1 cellular context compared by ENCODE assay signal in genomic region chr12:27906127-27906500, GRCh38.
TF ChIP-seq lines count a peak whose summit lies in the region.

No MANE protein-coding gene starts in this region.

TF ChIP-seq in K562, 482 proteins besides CTCF, POLR2A, EP300 and RAD21 (continued from another document and continues in another):
- no peak for TF ChIP-seq ZNF277 (CRISPR knock-in tag; IDR thresholded peaks at IDR 0.05; ENCODE audit: borderline replicate concordance)
- no peak for TF ChIP-seq ARID2 (IDR thresholded peaks at IDR 0.05)
- TF ChIP-seq NR2C1 (IDR thresholded peaks at IDR 0.05) = no peak
- peak; percentile 62 for TF ChIP-seq NR2C1 (tag; IDR thresholded peaks at IDR 0.05)
- no peak for TF ChIP-seq TSC22D4 (tag; IDR thresholded peaks at IDR 0.05)
- TF ChIP-seq KAT7 (CRISPR knock-in tag; IDR thresholded peaks at IDR 0.05; ENCODE audit: borderline replicate concordance) = no peak
- TF ChIP-seq POLR3A (IDR thresholded peaks at IDR 0.05; ENCODE audit: borderline replicate concordance, extremely low read depth, insufficient read depth, insufficient read length) = no peak
- TF ChIP-seq ZNF217 (CRISPR knock-in tag; IDR thresholded peaks at IDR 0.05) = no peak
- TF ChIP-seq C11orf30 (IDR thresholded peaks at IDR 0.05; ENCODE audit: low read depth) = peak; percentile 51; the same call in 1 of the 2 replicates
- no peak for TF ChIP-seq L3MBTL2 (IDR thresholded peaks at IDR 0.05)
- TF ChIP-seq POLR2H (tag; IDR thresholded peaks at IDR 0.05; ENCODE audit: low read depth) = no peak
- peak; percentile 67 for TF ChIP-seq NFE2 (IDR thresholded peaks at IDR 0.05; ENCODE audit: low read depth)
- TF ChIP-seq DPF2 (IDR thresholded peaks at IDR 0.05) = 0 out of 2 replicates have a peak, but pooled peaks have one; percentile 19
- no peak for TF ChIP-seq ZNF324 (CRISPR knock-in tag; IDR thresholded peaks at IDR 0.05)
- TF ChIP-seq, protein P1, sequence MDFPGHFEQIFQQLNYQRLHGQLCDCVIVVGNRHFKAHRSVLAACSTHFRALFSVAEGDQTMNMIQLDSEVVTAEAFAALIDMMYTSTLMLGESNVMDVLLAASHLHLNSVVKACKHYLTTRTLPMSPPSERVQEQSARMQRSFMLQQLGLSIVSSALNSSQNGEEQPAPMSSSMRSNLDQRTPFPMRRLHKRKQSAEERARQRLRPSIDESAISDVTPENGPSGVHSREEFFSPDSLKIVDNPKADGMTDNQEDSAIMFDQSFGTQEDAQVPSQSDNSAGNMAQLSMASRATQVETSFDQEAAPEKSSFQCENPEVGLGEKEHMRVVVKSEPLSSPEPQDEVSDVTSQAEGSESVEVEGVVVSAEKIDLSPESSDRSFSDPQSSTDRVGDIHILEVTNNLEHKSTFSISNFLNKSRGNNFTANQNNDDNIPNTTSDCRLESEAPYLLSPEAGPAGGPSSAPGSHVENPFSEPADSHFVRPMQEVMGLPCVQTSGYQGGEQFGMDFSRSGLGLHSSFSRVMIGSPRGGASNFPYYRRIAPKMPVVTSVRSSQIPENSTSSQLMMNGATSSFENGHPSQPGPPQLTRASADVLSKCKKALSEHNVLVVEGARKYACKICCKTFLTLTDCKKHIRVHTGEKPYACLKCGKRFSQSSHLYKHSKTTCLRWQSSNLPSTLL (IDR thresholded peaks at IDR 0.05) = no peak
- no peak for TF ChIP-seq CGGBP1 (CRISPR knock-in tag; IDR thresholded peaks at IDR 0.05)
- TF ChIP-seq HDGF (IDR thresholded peaks at IDR 0.05) = no peak
- no peak for TF ChIP-seq CBFA2T2 (conservative IDR thresholded peaks at IDR 0.05)
- TF ChIP-seq SAP30 (IDR thresholded peaks at IDR 0.05; ENCODE audit: borderline replicate concordance, insufficient read depth, low read depth, low read length, poor library complexity, severe bottlenecking) = no peak
- TF ChIP-seq NR0B1 (IDR thresholded peaks at IDR 0.05; ENCODE audit: partially characterized antibody) = no peak
- TF ChIP-seq, protein P2, sequence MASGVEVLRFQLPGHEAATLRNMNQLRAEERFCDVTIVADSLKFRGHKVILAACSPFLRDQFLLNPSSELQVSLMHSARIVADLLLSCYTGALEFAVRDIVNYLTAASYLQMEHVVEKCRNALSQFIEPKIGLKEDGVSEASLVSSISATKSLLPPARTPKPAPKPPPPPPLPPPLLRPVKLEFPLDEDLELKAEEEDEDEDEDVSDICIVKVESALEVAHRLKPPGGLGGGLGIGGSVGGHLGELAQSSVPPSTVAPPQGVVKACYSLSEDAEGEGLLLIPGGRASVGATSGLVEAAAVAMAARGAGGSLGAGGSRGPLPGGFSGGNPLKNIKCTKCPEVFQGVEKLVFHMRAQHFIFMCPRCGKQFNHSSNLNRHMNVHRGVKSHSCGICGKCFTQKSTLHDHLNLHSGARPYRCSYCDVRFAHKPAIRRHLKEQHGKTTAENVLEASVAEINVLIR (CRISPR knock-in tag; IDR thresholded peaks at IDR 0.05) = no peak
- no peak for TF ChIP-seq POU5F1 (IDR thresholded peaks at IDR 0.05; ENCODE audit: borderline replicate concordance, low read depth, low read length, partially characterized antibody)
- no peak for TF ChIP-seq MTA1 (IDR thresholded peaks at IDR 0.05; ENCODE audit: borderline replicate concordance)
- TF ChIP-seq, protein P3, sequence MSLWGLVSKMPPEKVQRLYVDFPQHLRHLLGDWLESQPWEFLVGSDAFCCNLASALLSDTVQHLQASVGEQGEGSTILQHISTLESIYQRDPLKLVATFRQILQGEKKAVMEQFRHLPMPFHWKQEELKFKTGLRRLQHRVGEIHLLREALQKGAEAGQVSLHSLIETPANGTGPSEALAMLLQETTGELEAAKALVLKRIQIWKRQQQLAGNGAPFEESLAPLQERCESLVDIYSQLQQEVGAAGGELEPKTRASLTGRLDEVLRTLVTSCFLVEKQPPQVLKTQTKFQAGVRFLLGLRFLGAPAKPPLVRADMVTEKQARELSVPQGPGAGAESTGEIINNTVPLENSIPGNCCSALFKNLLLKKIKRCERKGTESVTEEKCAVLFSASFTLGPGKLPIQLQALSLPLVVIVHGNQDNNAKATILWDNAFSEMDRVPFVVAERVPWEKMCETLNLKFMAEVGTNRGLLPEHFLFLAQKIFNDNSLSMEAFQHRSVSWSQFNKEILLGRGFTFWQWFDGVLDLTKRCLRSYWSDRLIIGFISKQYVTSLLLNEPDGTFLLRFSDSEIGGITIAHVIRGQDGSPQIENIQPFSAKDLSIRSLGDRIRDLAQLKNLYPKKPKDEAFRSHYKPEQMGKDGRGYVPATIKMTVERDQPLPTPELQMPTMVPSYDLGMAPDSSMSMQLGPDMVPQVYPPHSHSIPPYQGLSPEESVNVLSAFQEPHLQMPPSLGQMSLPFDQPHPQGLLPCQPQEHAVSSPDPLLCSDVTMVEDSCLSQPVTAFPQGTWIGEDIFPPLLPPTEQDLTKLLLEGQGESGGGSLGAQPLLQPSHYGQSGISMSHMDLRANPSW (CRISPR knock-in tag; IDR thresholded peaks at IDR 0.05) = no peak
- TF ChIP-seq ZNF263 (CRISPR knock-in tag; IDR thresholded peaks at IDR 0.05; ENCODE audit: borderline replicate concordance) = no peak
- TF ChIP-seq NFE2L1 (tag; IDR thresholded peaks at IDR 0.05; ENCODE audit: borderline replicate concordance, low read depth) = 0 out of 2 replicates have a peak, but pooled peaks have one; percentile 29
- no peak for TF ChIP-seq NR2C2 (CRISPR knock-in tag; IDR thresholded peaks at IDR 0.05)
- no peak for TF ChIP-seq NR2C2 (tag; IDR thresholded peaks at IDR 0.05)
- no peak for TF ChIP-seq ZNF133 (CRISPR knock-in tag; IDR thresholded peaks at IDR 0.05)
- TF ChIP-seq HDAC8 (tag; IDR thresholded peaks at IDR 0.05) = no peak
- TF ChIP-seq MAFF (IDR thresholded peaks at IDR 0.05; ENCODE audit: low read length) = no peak
- TF ChIP-seq ARHGAP35 (IDR thresholded peaks at IDR 0.05; ENCODE audit: partially characterized antibody) = no peak
- TF ChIP-seq TRIM24 (IDR thresholded peaks at IDR 0.05) = peak; percentile 71 to 73
- 0 out of 2 replicates have a peak, but pooled peaks have one; percentile 58 for TF ChIP-seq TRIM28 (IDR thresholded peaks at IDR 0.05)
- TF ChIP-seq, protein P4, sequence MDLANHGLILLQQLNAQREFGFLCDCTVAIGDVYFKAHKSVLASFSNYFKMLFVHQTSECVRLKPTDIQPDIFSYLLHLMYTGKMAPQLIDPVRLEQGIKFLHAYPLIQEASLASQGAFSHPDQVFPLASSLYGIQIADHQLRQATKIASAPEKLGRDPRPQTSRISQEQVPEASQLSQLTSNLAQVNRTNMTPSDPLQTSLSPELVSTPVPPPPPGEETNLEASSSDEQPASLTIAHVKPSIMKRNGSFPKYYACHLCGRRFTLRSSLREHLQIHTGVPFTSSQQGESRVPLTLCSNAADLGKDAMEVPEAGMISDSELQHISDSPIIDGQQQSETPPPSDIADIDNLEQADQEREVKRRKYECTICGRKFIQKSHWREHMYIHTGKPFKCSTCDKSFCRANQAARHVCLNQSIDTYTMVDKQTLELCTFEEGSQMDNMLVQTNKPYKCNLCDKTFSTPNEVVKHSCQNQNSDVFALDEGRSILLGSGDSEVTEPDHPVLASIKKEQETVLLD (IDR thresholded peaks at IDR 0.05) = no peak
- TF ChIP-seq ZFP30 (CRISPR knock-in tag; IDR thresholded peaks at IDR 0.05; ENCODE audit: borderline replicate concordance) = no peak
- TF ChIP-seq ZHX1 (conservative IDR thresholded peaks at IDR 0.05; ENCODE audit: low read length) = no peak
- 0 out of 2 replicates have a peak, but pooled peaks have one; percentile 14 for TF ChIP-seq ARID1B (IDR thresholded peaks at IDR 0.05)
- no peak for TF ChIP-seq ZBTB8A (IDR thresholded peaks at IDR 0.05; ENCODE audit: partially characterized antibody)
- TF ChIP-seq ZSCAN32 (CRISPR knock-in tag; IDR thresholded peaks at IDR 0.05) = no peak
- TF ChIP-seq FOSL1 (tag; conservative IDR thresholded peaks at IDR 0.05) = no peak; the same call in 1 of the 2 replicates
- no peak for TF ChIP-seq MCM2 (IDR thresholded peaks at IDR 0.05; ENCODE audit: low read depth)
- TF ChIP-seq SREBF1 (IDR thresholded peaks at IDR 0.05; ENCODE audit: borderline replicate concordance, low read depth, low read length) = no peak
- TF ChIP-seq MCM5 (IDR thresholded peaks at IDR 0.05; ENCODE audit: low read depth) = no peak
- no peak for TF ChIP-seq ADNP (tag; IDR thresholded peaks at IDR 0.05)
- no peak for TF ChIP-seq PTTG1 (tag; IDR thresholded peaks at IDR 0.05; ENCODE audit: low read depth)
- peak; percentile 57; the same call in 1 of the 2 replicates for TF ChIP-seq CBX5 (IDR thresholded peaks at IDR 0.05; ENCODE audit: borderline replicate concordance, low read depth)
- no peak for TF ChIP-seq ESRRA (IDR thresholded peaks at IDR 0.05; ENCODE audit: borderline replicate concordance, low read depth)
- TF ChIP-seq NR2F6 (CRISPR knock-in tag; IDR thresholded peaks at IDR 0.05) = no peak
- TF ChIP-seq, protein P5, sequence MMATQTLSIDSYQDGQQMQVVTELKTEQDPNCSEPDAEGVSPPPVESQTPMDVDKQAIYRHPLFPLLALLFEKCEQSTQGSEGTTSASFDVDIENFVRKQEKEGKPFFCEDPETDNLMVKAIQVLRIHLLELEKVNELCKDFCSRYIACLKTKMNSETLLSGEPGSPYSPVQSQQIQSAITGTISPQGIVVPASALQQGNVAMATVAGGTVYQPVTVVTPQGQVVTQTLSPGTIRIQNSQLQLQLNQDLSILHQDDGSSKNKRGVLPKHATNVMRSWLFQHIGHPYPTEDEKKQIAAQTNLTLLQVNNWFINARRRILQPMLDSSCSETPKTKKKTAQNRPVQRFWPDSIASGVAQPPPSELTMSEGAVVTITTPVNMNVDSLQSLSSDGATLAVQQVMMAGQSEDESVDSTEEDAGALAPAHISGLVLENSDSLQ (IDR thresholded peaks at IDR 0.05) = peak; percentile 57
- TF ChIP-seq CEBPZ (IDR thresholded peaks at IDR 0.05; ENCODE audit: borderline replicate concordance, low read depth, low read length) = no peak
- peak in 1 of 2 experiments; percentile 77; a peak in 1 of 3 replicates for TF ChIP-seq CBX3 (IDR thresholded peaks at IDR 0.05; ENCODE audit: borderline replicate concordance in 1 of 2, low read length in 2 of 2)
- TF ChIP-seq ZNF75A (CRISPR knock-in tag; IDR thresholded peaks at IDR 0.05) = no peak
- no peak for TF ChIP-seq CHD1 (IDR thresholded peaks at IDR 0.05; ENCODE audit: low read length)
- no peak for TF ChIP-seq SOX6 (IDR thresholded peaks at IDR 0.05)
- no peak for TF ChIP-seq OTX1 (CRISPR knock-in tag; IDR thresholded peaks at IDR 0.05)
- TF ChIP-seq ZNF408 (CRISPR knock-in tag; IDR thresholded peaks at IDR 0.05; ENCODE audit: low read depth) = no peak
